Comparison of ENCODE assay signal across 7 cellular contexts in the genomic region with DNA sequence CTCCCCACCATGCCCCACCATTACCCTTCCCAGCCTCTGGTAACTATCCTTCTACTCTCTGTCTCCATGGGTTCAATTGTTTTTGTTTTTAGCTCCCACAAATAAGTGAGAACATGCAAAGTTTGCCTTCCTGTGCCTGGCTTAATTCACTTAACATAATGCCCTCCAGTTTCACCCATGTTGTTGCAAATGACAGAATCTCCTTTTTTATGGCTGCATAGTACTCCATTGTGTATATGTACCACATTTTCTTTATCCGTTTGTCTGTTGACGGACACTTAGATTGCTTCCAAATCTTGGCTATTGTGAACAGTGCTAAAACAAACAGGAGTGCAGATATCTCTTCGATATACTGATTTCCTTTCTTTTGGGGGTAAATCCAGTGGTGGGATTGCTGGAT. TPM values are rescaled to one million over a fixed set of nuclear protein-coding genes. Genes with fewer than 3 reads are reported as not detected.
DNase-seq lines count a peak whose midpoint lies in the region; ATAC-seq, FAIRE-seq and TF ChIP-seq lines count a peak whose summit lies in the region.
"Not testable (repeated sequence)": the region's sequence is repeated elsewhere in the genome, so short reads cannot be mapped to it uniquely, and the experiment has no call there.

No MANE protein-coding gene starts in this region.

- H3K27ac ChIP-seq in HEK293 (ENCODE audit: extremely low read depth, low read depth, low read length); K562 (ENCODE audit: extremely low read depth, low read depth, low read length); endodermal cell (ENCODE audit: low read depth, low read length): not testable (repeated sequence)
- H3K27ac ChIP-seq in dorsolateral prefrontal cortex (peak overlapping the region in 53 of 59 donors; percentile 37 to 96 (median 90)), temporal lobe (ENCODE audit: low read depth, low read length) (peak overlapping the region; percentile 85)

- H3K9me3 ChIP-seq in HEK293 (ENCODE audit: control insufficient read depth, insufficient read depth, low read depth, low read length); K562 (replicated peaks; ENCODE audit: control insufficient read depth, insufficient read depth, low read depth, low read length): not testable (repeated sequence)
- peaks cover 42% of the 10 kb centered on the region for H3K9me3 ChIP-seq in endodermal cell (ENCODE audit: control insufficient read depth, low read length)

- CTCF ChIA-PET in HEK293 (lab: Yijun Ruan, JAX), result interaction anchor here (0.9 kb wide), 1 partner anchor 59 kb away, joined by 3 read pairs; no protein-coding TSS in a partner anchor
- CTCF ChIA-PET in WTC11 (lab: Charles Lee), result interaction anchor here (1.4 kb wide), 1 partner anchor 16 kb away, joined by 3 read pairs; no protein-coding TSS in a partner anchor
- CTCF ChIA-PET in K562 (lab: Yijun Ruan, JAX; ENCODE audit: low intra/inter-chr PET ratio), result not testable (repeated sequence)

- not testable (repeated sequence) for TF ChIP-seq CTCF in HEK293 (tag by site-specific recombination; IDR thresholded peaks at IDR 0.05); WTC11 (IDR thresholded peaks at IDR 0.05); K562 (IDR thresholded peaks at IDR 0.05 in 2 of 3, conservative IDR thresholded peaks at IDR 0.05 in 1 of 3; ENCODE audit: insufficient read depth in 2 of 3, low read depth in 1 of 3, low read length in 3 of 3); dorsolateral prefrontal cortex (IDR thresholded peaks at IDR 0.05 in 54 of 56, conservative IDR thresholded peaks at IDR 0.05 in 2 of 56; ENCODE audit: low read depth in 1 of 56, partially characterized antibody in 56 of 56); endodermal cell (conservative IDR thresholded peaks at IDR 0.05)

- ATAC-seq in WTC11, K562: not testable (repeated sequence)

- H3K27ac Mint-ChIP-seq in WTC11, endodermal cell: not testable (repeated sequence)
- peak overlapping the region; percentile 41 for H3K27ac Mint-ChIP-seq in stimulated activated naive CD8-positive, alpha-beta T cell treated with anti-CD3 and anti-CD28 coated beads, Interleukin-15, Interleukin-2, amounts not matched to agents 100 ng/mL and 50 ng/mL, for 24 hours

- POLR2A ChIA-PET in HEK293 (lab: Yijun Ruan, JAX); WTC11 (lab: Charles Lee); K562 (lab: Yijun Ruan, JAX): not testable (repeated sequence)

- H3K4me2 ChIP-seq in K562 (ENCODE audit: insufficient read depth, low read length), result not testable (repeated sequence)

- not testable (repeated sequence) for H3K4me1 Mint-ChIP-seq in WTC11; endodermal cell; stimulated activated naive CD8-positive, alpha-beta T cell treated with anti-CD3 and anti-CD28 coated beads, Interleukin-15, Interleukin-2, amounts not matched to agents 100 ng/mL and 50 ng/mL, for 24 hours (ENCODE audit: low read depth)

- intact Hi-C loops in K562 (cut with micrococcal nuclease), result not testable (repeated sequence)
- intact Hi-C loops in dorsolateral prefrontal cortex (cut with DNase I), result loop anchor here in 1 of 2 donors (2.0 to 5.0 kb wide), 3 partner anchors 82 to 195 kb away; no protein-coding TSS in a partner anchor

- H3K36me3 Mint-ChIP-seq in WTC11, result peaks cover 46% of the 10 kb centered on the region
- H3K36me3 Mint-ChIP-seq in endodermal cell (ENCODE audit: low read depth), result peaks cover 67% of the 10 kb centered on the region
- H3K36me3 Mint-ChIP-seq in stimulated activated naive CD8-positive, alpha-beta T cell treated with anti-CD3 and anti-CD28 coated beads, Interleukin-15, Interleukin-2, amounts not matched to agents 100 ng/mL and 50 ng/mL, for 24 hours (ENCODE audit: low read depth), result peaks cover 51% of the 10 kb centered on the region

- not testable (repeated sequence) for H3K9ac ChIP-seq in K562 (ENCODE audit: insufficient read depth in 1 of 2, low read depth in 2 of 2, low read length in 2 of 2); endodermal cell (ENCODE audit: extremely low read depth, low read length, poor library complexity, severe bottlenecking)

- H3K9me3 Mint-ChIP-seq in WTC11 (peaks cover 24% of the 10 kb centered on the region), endodermal cell (peaks cover 49% of the 10 kb centered on the region)
- not testable (repeated sequence) for H3K9me3 Mint-ChIP-seq in stimulated activated naive CD8-positive, alpha-beta T cell treated with anti-CD3 and anti-CD28 coated beads, Interleukin-15, Interleukin-2, amounts not matched to agents 100 ng/mL and 50 ng/mL, for 24 hours

- not testable (repeated sequence) for H3K27me3 Mint-ChIP-seq in WTC11 (ENCODE audit: low read depth); endodermal cell (ENCODE audit: insufficient read depth); stimulated activated naive CD8-positive, alpha-beta T cell treated with anti-CD3 and anti-CD28 coated beads, Interleukin-15, Interleukin-2, amounts not matched to agents 100 ng/mL and 50 ng/mL, for 24 hours

- H3K4me3 Mint-ChIP-seq in WTC11; endodermal cell; stimulated activated naive CD8-positive, alpha-beta T cell treated with anti-CD3 and anti-CD28 coated beads, Interleukin-15, Interleukin-2, amounts not matched to agents 100 ng/mL and 50 ng/mL, for 24 hours: not testable (repeated sequence)

- TF ChIP-seq POLR2A in K562 (conservative IDR thresholded peaks at IDR 0.05), result not testable (repeated sequence)

- not testable (repeated sequence) for BruUV-seq in K562 (replicated peaks; lab: Mats Ljungman, UMichigan)

- TF ChIP-seq EP300 in K562 (IDR thresholded peaks at IDR 0.05; ENCODE audit: low read length), result not testable (repeated sequence)

- not testable (repeated sequence) for H3K4me3 ChIP-seq in HEK293 (ENCODE audit: low read depth, low read length); K562; dorsolateral prefrontal cortex
- H3K4me3 ChIP-seq in endodermal cell (ENCODE audit: low read length), result peak overlapping the region; percentile 11

- H3K27me3 ChIP-seq in K562 (ENCODE audit: control insufficient read depth in 2 of 2, insufficient read depth in 2 of 2, low read length in 2 of 2); dorsolateral prefrontal cortex; endodermal cell (ENCODE audit: control insufficient read depth, insufficient read depth, low read length, poor library complexity, severe bottlenecking): not testable (repeated sequence)

- H4K20me1 ChIP-seq in K562 (replicated peaks; ENCODE audit: control insufficient read depth, insufficient read depth, low read length), result not testable (repeated sequence)

- DNase-seq in WTC11 (ENCODE audit: low spot score); K562 (ENCODE audit: extremely low read depth in 1 of 4, low spot score in 3 of 4); dorsolateral prefrontal cortex; endodermal cell: not testable (repeated sequence)

- not testable (repeated sequence) for H3K79me2 ChIP-seq in K562 (ENCODE audit: control insufficient read depth, insufficient read depth, low read length)

- FAIRE-seq in K562 (lab: Jason Lieb, UNC), result not testable (repeated sequence)

- not testable (repeated sequence) for H2AFZ ChIP-seq in K562 (ENCODE audit: low read depth, low read length)

- not testable (repeated sequence) for H3K9me1 ChIP-seq in K562 (ENCODE audit: control insufficient read depth, insufficient read depth, low read length)

- in situ Hi-C loops in K562 (cut with MboI), result not testable (repeated sequence)

- H3K4me1 ChIP-seq in HEK293 (ENCODE audit: control insufficient read depth, insufficient read depth, low read length); K562 (replicated peaks in 1 of 2; ENCODE audit: control insufficient read depth in 2 of 2, insufficient read depth in 2 of 2, low read length in 2 of 2); endodermal cell (ENCODE audit: control insufficient read depth, insufficient read depth, low read length): not testable (repeated sequence)

- TF ChIP-seq RAD21 in K562 (CRISPR knock-in tag; conservative IDR thresholded peaks at IDR 0.05 in 1 of 2, IDR thresholded peaks at IDR 0.05 in 1 of 2), result not testable (repeated sequence)

- WGBS in K562 (ENCODE audit: insufficient coverage, low coverage, missing lambda C conversion rate), result 58% methylated on average over 3 of the region's 3 CpGs
- WGBS in endodermal cell (ENCODE audit: insufficient coverage in 1 of 2, insufficient read length in 1 of 2), 2 experiments, result 92 to 98% methylated on average over 3 of the region's 3 CpGs

- not testable (repeated sequence) for H3K36me3 ChIP-seq in HEK293 (ENCODE audit: control insufficient read depth in 2 of 2, insufficient read depth in 1 of 2, low read length in 2 of 2); K562 (ENCODE audit: control insufficient read depth, insufficient read depth, low read length)
- H3K36me3 ChIP-seq in endodermal cell (ENCODE audit: control insufficient read depth, insufficient read depth, low read length), result peaks cover 19% of the 10 kb centered on the region

RNA-seq across cellular contexts. Expression of a gene that starts 52.7 kb away (rescaled TPM):
- total RNA-seq in WTC11 (2021) (87.4 to 102 TPM (median 93.4 TPM) in 3 replicates), K562 (2014; rRNA removed) (31.9 and 33.7 TPM in 2 replicates), K562 (2014; rRNA removed; fragmentation: Illumina TruSeq; extraction: Trizol) (44.8 and 54.8 TPM in 2 replicates), K562 (2015; rRNA removed; fragmentation: Illumina TruSeq; extraction: Trizol) (53.1 and 53.4 TPM in 2 replicates), K562 (2021) (35.8 and 38.2 TPM in 2 replicates), dorsolateral prefrontal cortex (10 to 100 TPM; 13.0 to 94.8 (median 30.2) TPM), endodermal cell (10 to 100 TPM; 83.9 to 95.9 TPM), temporal lobe (18.9 TPM)
- 52.3 and 57.2 TPM in 2 replicates for total RNA-seq in K562 (2011; cell fraction: chromatin; rRNA removed; ENCODE audit: low replicate concordance)
- total RNA-seq in K562 (2011; cell fraction: nucleolus; rRNA removed), result 32.2 and 36.4 TPM in 2 replicates
- 42.1 and 46.4 TPM in 2 replicates for total RNA-seq in K562 (2011; cell fraction: nucleoplasm; rRNA removed)
- polyA plus RNA-seq in K562 (2011; rRNA removed) (15.4 and 22.4 TPM in 2 replicates), K562 (2014; fragmentation: Illumina TruSeq; extraction: Trizol) (43.0 and 57.6 TPM in 2 replicates), K562 (2014; fragmentation: Nextera tagmentation; extraction: Ambion mirVana) (10 to 100 TPM; 39.3 to 50.9 TPM), K562 (2014; rRNA removed) (38.6 and 48.6 TPM in 2 replicates)
- polyA plus RNA-seq in K562 (2011; cell fraction: cytosol; rRNA removed), result 9.7 and 11.0 TPM in 2 replicates
- 15.8 and 17.5 TPM in 2 replicates for polyA plus RNA-seq in K562 (2011; cell fraction: nucleus; rRNA removed)
- 18.9 and 30.8 TPM in 2 replicates for polyA plus RNA-seq in K562 (2012)
- 26.5 and 31.7 TPM in 2 replicates for polyA minus RNA-seq in K562 (2011; rRNA and poly(A)+ RNA removed)
- 12.3 and 13.9 TPM in 2 replicates for polyA minus RNA-seq in K562 (2011; cell fraction: cytosol; rRNA and poly(A)+ RNA removed)
- polyA minus RNA-seq in K562 (2011; cell fraction: nucleus; rRNA and poly(A)+ RNA removed), result 10.8 and 15.9 TPM in 2 replicates
- 57.7 TPM for polyA plus RNA-seq in endodermal cell (2013, experiment 1 of 2)
- 62.8 TPM for polyA plus RNA-seq in endodermal cell (2013, experiment 2 of 2)

RNA-seq across cellular contexts. Expression of a gene that starts 52.8 kb away (rescaled TPM):
- total RNA-seq in WTC11 (2021) (5.2 to 6.0 TPM (median 5.8 TPM) in 3 replicates), K562 (2014; rRNA removed) (4.9 and 6.4 TPM in 2 replicates), K562 (2014; rRNA removed; fragmentation: Illumina TruSeq; extraction: Trizol) (5.4 and 5.7 TPM in 2 replicates), K562 (2015; rRNA removed; fragmentation: Illumina TruSeq; extraction: Trizol) (5.3 and 5.6 TPM in 2 replicates), K562 (2021) (6.2 and 7.3 TPM in 2 replicates), dorsolateral prefrontal cortex (10 to 100 TPM; 13.2 to 40.2 (median 23.3) TPM), endodermal cell (10 to 100 TPM; 21.1 to 30.1 TPM), temporal lobe (6.4 TPM)
- total RNA-seq in K562 (2011; cell fraction: chromatin; rRNA removed; ENCODE audit: low replicate concordance), result 18.2 and 23.3 TPM in 2 replicates
- total RNA-seq in K562 (2011; cell fraction: nucleolus; rRNA removed), result 13.7 and 15.2 TPM in 2 replicates
- total RNA-seq in K562 (2011; cell fraction: nucleoplasm; rRNA removed), result 13.3 and 25.6 TPM in 2 replicates
- polyA plus RNA-seq in K562 (2011; rRNA removed) (8.8 and 10.1 TPM in 2 replicates), K562 (2014; fragmentation: Illumina TruSeq; extraction: Trizol) (7.8 and 9.2 TPM in 2 replicates), K562 (2014; fragmentation: Nextera tagmentation; extraction: Ambion mirVana) (10 to 100 TPM in 1 of 2 experiments, 1 to 10 TPM in 1; 9.6 to 12.2 TPM), K562 (2014; rRNA removed) (4.7 and 5.2 TPM in 2 replicates)
- 5.8 and 10.0 TPM in 2 replicates for polyA plus RNA-seq in K562 (2011; cell fraction: cytosol; rRNA removed)
- polyA plus RNA-seq in K562 (2011; cell fraction: nucleus; rRNA removed), result 13.9 and 14.2 TPM in 2 replicates
- 4.5 and 5.6 TPM in 2 replicates for polyA plus RNA-seq in K562 (2012)
- polyA minus RNA-seq in K562 (2011; rRNA and poly(A)+ RNA removed), result 11.1 and 11.2 TPM in 2 replicates
- polyA minus RNA-seq in K562 (2011; cell fraction: cytosol; rRNA and poly(A)+ RNA removed), result 3.5 and 10.8 TPM in 2 replicates
- polyA minus RNA-seq in K562 (2011; cell fraction: nucleus; rRNA and poly(A)+ RNA removed), result 12.0 and 14.2 TPM in 2 replicates
- 21.5 TPM for polyA plus RNA-seq in endodermal cell (2013, experiment 1 of 2)
- polyA plus RNA-seq in endodermal cell (2013, experiment 2 of 2), result 19.6 TPM
